In genomic region chr6:108563292-108563691, GRCh38 we compare ENCODE assay signal across 9 cellular contexts. TPM values are rescaled to one million over a fixed set of nuclear protein-coding genes. Genes with fewer than 3 reads are reported as not detected.
A peak's percentile ranks its signal among the peaks of the same experiment; 100 is the strongest.
DNase-seq lines count a peak whose midpoint lies in the region; ATAC-seq, FAIRE-seq and TF ChIP-seq lines count a peak whose summit lies in the region.
"Had no signal": no experiment of that assay in that cellular context is flagged by ENCODE, and none has a peak within 500 bp of the region (broad histone marks: within the 10 kb centered on the region; RNA-seq: fewer than 3 reads in every experiment).

No MANE protein-coding gene starts in this region.

- H3K9me3 ChIP-seq in kidney (ENCODE audit: control insufficient read depth in 1 of 2, low read length in 2 of 2) = no peaks in the 10 kb centered on the region

- no peak overlapping the region for H3K27ac ChIP-seq in kidney (ENCODE audit: low read depth in 2 of 2, low read length in 2 of 2)

- TF ChIP-seq CTCF in astrocyte of the spinal cord (IDR thresholded peaks at IDR 0.05; ENCODE audit: low read depth, low read length) (no peak), kidney (IDR thresholded peaks at IDR 0.05; ENCODE audit: borderline replicate concordance, extremely low read depth, insufficient read depth) (no peak), GM20000 (IDR thresholded peaks at IDR 0.05; ENCODE audit: extremely low read depth, missing control alignments) (no peak)

- peaks cover 3% of the 10 kb centered on the region for H3K9me3 Mint-ChIP-seq in stimulated activated memory B cell treated with anti-CD40 and anti-IgM and Interleukin-4, amounts not matched to agents 10 μg/mL and 1 μg/mL and 100 μg/mL, for 72 hours
- H3K9me3 Mint-ChIP-seq: stimulated activated naive CD8-positive, alpha-beta T cell treated with anti-CD3 and anti-CD28 coated beads, Interleukin-15, amount 100 ng/mL, for 72 hours had no signal

- in situ Hi-C loops in astrocyte of the spinal cord (cut with HindIII; ENCODE audit: low sequenced_read_pairs) = no loop called here

- H3K4me3 Mint-ChIP-seq in stimulated activated memory B cell treated with anti-CD40 and anti-IgM and Interleukin-4, amounts not matched to agents 10 μg/mL and 1 μg/mL and 100 μg/mL, for 72 hours = peak overlapping the region; percentile 82

- H3K27me3 Mint-ChIP-seq in stimulated activated memory B cell treated with anti-CD40 and anti-IgM and Interleukin-4, amounts not matched to agents 10 μg/mL and 1 μg/mL and 100 μg/mL, for 72 hours = no peaks in the 10 kb centered on the region

- DNase-seq in H7 = no peak
- no peak for DNase-seq in astrocyte of the spinal cord (ENCODE audit: low read depth, low spot score)
- no peak for DNase-seq in kidney
- DNase-seq in NCI-H2107 treated with DMSO at 0.1 percent for 48 hours (lab: John Stamatoyannopoulos, UW; ENCODE audit: unreplicated experiment) = no peak
- no peak for DNase-seq in HuH-7.5 (ENCODE audit: low spot score)
- DNase-seq in posterior vena cava (ENCODE audit: low spot score) = no peak
- DNase-seq in GM20000 (ENCODE audit: low spot score) = no peak
- DNase-seq: stimulated activated naive CD8-positive, alpha-beta T cell treated with anti-CD3 and anti-CD28 coated beads, Interleukin-15, amount 100 ng/mL, for 72 hours had no signal

- H3K4me1 Mint-ChIP-seq in stimulated activated memory B cell treated with anti-CD40 and anti-IgM and Interleukin-4, amounts not matched to agents 10 μg/mL and 1 μg/mL and 100 μg/mL, for 72 hours = peaks cover 56% of the 10 kb centered on the region

- no peak for ATAC-seq in stimulated activated memory B cell treated with anti-CD40 and anti-IgM and Interleukin-4, amounts not matched to agents 10 μg/mL and 1 μg/mL and 100 μg/mL, for 72 hours
- ATAC-seq: stimulated activated naive CD8-positive, alpha-beta T cell treated with anti-CD3 and anti-CD28 coated beads, Interleukin-15, amount 100 ng/mL, for 72 hours had no signal

- H3K9ac ChIP-seq in kidney (ENCODE audit: low read length in 2 of 2) = peak overlapping the region in 1 of 2 donors; percentile 17

- H3K27ac Mint-ChIP-seq in stimulated activated memory B cell treated with anti-CD40 and anti-IgM and Interleukin-4, amounts not matched to agents 10 μg/mL and 1 μg/mL and 100 μg/mL, for 72 hours = peak overlapping the region; percentile 95

- peaks cover 19 to 27% of the 10 kb centered on the region in 2 donors for H3K4me1 ChIP-seq in kidney (ENCODE audit: control insufficient read depth in 1 of 2, insufficient read depth in 1 of 2, low read depth in 1 of 2, low read length in 2 of 2)

- peaks cover 23% of the 10 kb centered on the region for H3K36me3 Mint-ChIP-seq in stimulated activated memory B cell treated with anti-CD40 and anti-IgM and Interleukin-4, amounts not matched to agents 10 μg/mL and 1 μg/mL and 100 μg/mL, for 72 hours

- H3K36me3 ChIP-seq in H7 (replicated peaks; ENCODE audit: control insufficient read depth, insufficient read depth, low read length) (no peaks in the 10 kb centered on the region; the same call in 1 of the 2 replicates), kidney (ENCODE audit: control insufficient read depth in 1 of 2, insufficient read depth in 2 of 2, low read length in 2 of 2) (peaks cover 0 to 6% of the 10 kb centered on the region in 2 donors)

- intact Hi-C loops in kidney (cut with DNase I) (no loop called here), posterior vena cava (cut with DNase I) (loop anchor here in 1 of 2 donors (10.0 kb wide), 1 partner anchor 92 kb away; no protein-coding TSS in a partner anchor)

- peaks cover 9% of the 10 kb centered on the region for H3K27me3 ChIP-seq in H7 (ENCODE audit: control insufficient read depth, insufficient read depth, low read length)

- FAIRE-seq in kidney (lab: Jason Lieb, UNC) = no peak

- H3K4me3 ChIP-seq in H7 (ENCODE audit: insufficient read depth, low read depth, low read length) (peak overlapping the region; percentile 6; the same call in 1 of the 2 replicates), astrocyte of the spinal cord (ENCODE audit: low read depth, low read length) (peak overlapping the region; percentile 90), kidney (ENCODE audit: low read length in 2 of 2) (peak overlapping the region; percentile 84 to 90)

RNA-seq across cellular contexts. Expression of gene FOXO3, which starts 2.6 kb away (rescaled TPM):
- total RNA-seq in H7 (2014; rRNA removed; shearing (Covaris generic)) = 10.9 and 14.0 TPM in 2 replicates
- 76.1 TPM for total RNA-seq in kidney
- polyA plus RNA-seq in kidney (ENCODE audit: insufficient read depth, low read depth, low replicate concordance) = 9.4 TPM
- 10 to 100 TPM; 53.8 to 57.7 TPM for total RNA-seq in posterior vena cava

Comparison
In these comparisons a context has a peak if more than half of its experiments do, and no peak if none do; other contexts are left out.
1. H3K4me3 ChIP-seq: peak in every context shown above with its lines; median percentile 90 in astrocyte of the spinal cord; 87 in kidney; 6 in H7.